In genomic region chr4:184286346-184286745, GRCh38 we compare ENCODE assay signal across 12 cellular contexts.
"Had no signal": no experiment of that assay in that cellular context is flagged by ENCODE, and none has a peak within 500 bp of the region (broad histone marks: within the 10 kb centered on the region; RNA-seq: fewer than 3 reads in every experiment).

No MANE protein-coding gene starts in this region.

- H3K27me3 ChIP-seq: brain microvascular endothelial cell, pancreas, suprapubic skin had no signal

- H3K27ac ChIP-seq: brain microvascular endothelial cell, pancreas had no signal

- H3K9me3 ChIP-seq: pancreas, suprapubic skin had no signal

- H3K4me3 ChIP-seq: pancreas, suprapubic skin had no signal

- H3K36me3 ChIP-seq: brain microvascular endothelial cell, pancreas, suprapubic skin had no signal

- DNase-seq: activated naive CD8-positive, alpha-beta T cell treated with anti-CD3 and anti-CD28 coated beads, Interleukin-2, amount 10 ng/mL, durations not matched to agents 7 days and 5 days; anterior cingulate cortex; brain microvascular endothelial cell; dermis blood vessel endothelial cell; effector memory CD8-positive, alpha-beta T cell; hippocampal formation; naive thymus-derived CD4-positive, alpha-beta T cell; pancreas; retina; stimulated activated naive CD8-positive, alpha-beta T cell treated with anti-CD3 and anti-CD28 coated beads, Interleukin-15, Interleukin-2, amounts not matched to agents 100 U/mL and 50 U/mL, for 24 hours had no signal

- ATAC-seq: effector memory CD8-positive, alpha-beta T cell; left lobe of liver; naive thymus-derived CD4-positive, alpha-beta T cell; pancreas; stimulated activated naive CD8-positive, alpha-beta T cell treated with anti-CD3 and anti-CD28 coated beads, Interleukin-15, Interleukin-2, amounts not matched to agents 100 U/mL and 50 U/mL, for 24 hours had no signal
